Comparison of ENCODE assay signal across 19 cellular contexts in the genomic region with DNA sequence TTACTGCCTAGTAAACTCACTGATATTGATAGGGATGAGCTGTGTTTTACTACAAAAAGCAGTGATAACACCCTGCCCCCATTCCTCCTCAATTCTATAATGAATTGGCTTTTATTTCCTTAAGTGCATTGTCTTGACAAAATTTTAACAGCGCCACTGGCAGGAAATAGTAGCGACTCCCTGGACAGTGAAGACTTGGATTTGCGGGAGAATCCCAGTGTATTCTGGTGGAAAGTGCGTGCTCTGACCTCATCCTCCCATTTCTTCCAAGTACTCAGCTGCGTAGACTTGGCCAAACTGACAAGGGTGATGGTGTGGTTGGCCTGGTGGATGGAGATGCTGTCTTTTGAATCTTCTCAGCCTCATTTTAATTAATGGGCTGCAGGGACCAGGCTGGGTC. TPM values are rescaled to one million over a fixed set of nuclear protein-coding genes. Genes with fewer than 3 reads are reported as not detected.
A peak's percentile ranks its signal among the peaks of the same experiment; 100 is the strongest.
DNase-seq lines count a peak whose midpoint lies in the region; ATAC-seq and TF ChIP-seq lines count a peak whose summit lies in the region.
"Had no signal": no experiment of that assay in that cellular context is flagged by ENCODE, and none has a peak within 500 bp of the region (broad histone marks: within the 10 kb centered on the region; RNA-seq: fewer than 3 reads in every experiment).

No MANE protein-coding gene starts in this region.

- 92 to 94% methylated on average over 5 of the region's 5 CpGs for WGBS in GM23248 (ENCODE audit: low coverage in 1 of 2, low lambda C conversion rate in 2 of 2, missing lambda C conversion rate in 2 of 2), 2 experiments
- WGBS in hepatocyte (ENCODE audit: low lambda C conversion rate, missing lambda C conversion rate) = 91% methylated on average over 5 of the region's 5 CpGs
- WGBS in spleen, 5 donors = 85 to 93% (median 88%) methylated on average over 5 of the region's 5 CpGs

- DNase-seq in GM23248 = no peak
- DNase-seq in WTC11 (ENCODE audit: low spot score) = no peak
- DNase-seq in hepatocyte (ENCODE audit: low spot score) = no peak
- DNase-seq in MM.1S = no peak
- no peak for DNase-seq in G401 (ENCODE audit: low spot score)
- DNase-seq in effector CD8-positive, alpha-beta T cell (lab: John Stamatoyannopoulos, UW) = no peak
- no peak for DNase-seq in spleen
- DNase-seq: activated CD8-positive, alpha-beta T cell treated with anti-CD3 and anti-CD28 coated beads, Interleukin-2, amount 10 ng/mL, durations not matched to agents 7 days and 5 days; adrenal gland; erythroblast; heart right ventricle; mucosa of descending colon; NCI-H1930; NCI-H524; OCI-M1 had no signal

- in situ Hi-C loops in GM23248 (cut with MboI) = no loop called here
- in situ Hi-C loops in G401 (cut with HindIII; ENCODE audit: low sequenced_read_pairs) = no loop called here

- H3K9me3 ChIP-seq in GM23248 (ENCODE audit: low read depth) (no peaks in the 10 kb centered on the region), hepatocyte (ENCODE audit: low read depth) (no peaks in the 10 kb centered on the region), skeletal muscle satellite cell (replicated peaks; ENCODE audit: low read length) (no peaks in the 10 kb centered on the region), MM.1S (replicated peaks; ENCODE audit: insufficient read depth, low read length) (no peaks in the 10 kb centered on the region), spleen (no peaks in the 10 kb centered on the region)
- H3K9me3 ChIP-seq: adrenal gland, heart right ventricle, mucosa of descending colon had no signal

- peak overlapping the region; percentile 1; the same call in 1 of the 2 replicates for H3K27ac Mint-ChIP-seq in WTC11
- H3K27ac Mint-ChIP-seq: activated CD8-positive, alpha-beta T cell treated with anti-CD3 and anti-CD28 coated beads, Interleukin-2, amount 10 ng/mL, durations not matched to agents 7 days and 5 days; activated T-helper 2 cell treated with anti-CD3 and anti-CD28 coated beads, Interferon-gamma antibody, Interleukin-2, Interleukin-4, amounts not matched to agents 10 μg/mL and 5 μg/mL and 100 μg/mL, durations not matched to agents 14 hours and 24 hours and 36 hours had no signal

- peak overlapping the region; percentile 93 for H3K9ac ChIP-seq in GM23248
- no peak overlapping the region for H3K9ac ChIP-seq in skeletal muscle satellite cell (ENCODE audit: low read depth, low read length)
- H3K9ac ChIP-seq in MM.1S (ENCODE audit: low read length) = no peak overlapping the region
- H3K9ac ChIP-seq: parathyroid adenoma had no signal

- H3F3A ChIP-seq in GM23248 (ENCODE audit: insufficient read depth) = peaks cover 82% of the 10 kb centered on the region
- peaks cover 17% of the 10 kb centered on the region; the same call in 1 of the 2 replicates for H3F3A ChIP-seq in MM.1S (ENCODE audit: insufficient read depth, low read length)

- CTCF ChIA-PET in WTC11 (lab: Charles Lee) = interaction anchor here (0.6 to 2.5 kb wide), 2 partner anchors 64 to 121 kb away, joined by 3 to 12 read pairs; no protein-coding TSS in a partner anchor

- POLR2A ChIA-PET in WTC11 (lab: Charles Lee) = interaction anchor here (1.1 kb wide), 1 partner anchor 110 kb away, joined by 4 read pairs; no protein-coding TSS in a partner anchor

- intact Hi-C loops in spleen (cut with DNase I; ENCODE audit: low total_unique reads) = loop anchor here (10.0 kb wide), 2 partner anchors 76 to 116 kb away; no protein-coding TSS in a partner anchor

- H4K20me1 ChIP-seq in GM23248 (ENCODE audit: insufficient read depth) = peaks cover 22% of the 10 kb centered on the region
- peaks cover 88% of the 10 kb centered on the region for H4K20me1 ChIP-seq in hepatocyte (ENCODE audit: insufficient read depth, poor library complexity, severe bottlenecking)
- H4K20me1 ChIP-seq in MM.1S (ENCODE audit: insufficient read depth, low read length) = peaks cover 13% of the 10 kb centered on the region; the same call in 1 of the 2 replicates

- peak overlapping the region; percentile 79; the same call in 1 of the 2 replicates for H3K27ac ChIP-seq in GM23248
- peak overlapping the region; percentile 47 for H3K27ac ChIP-seq in hepatocyte
- no peak overlapping the region for H3K27ac ChIP-seq in MM.1S (ENCODE audit: low read length)
- peak overlapping the region in 1 of 8 donors; percentile 59 for H3K27ac ChIP-seq in spleen
- H3K27ac ChIP-seq: parathyroid adenoma, SK-N-MC had no signal

- H3K79me2 ChIP-seq in GM23248 (ENCODE audit: insufficient read depth) (peaks cover 97% of the 10 kb centered on the region), hepatocyte (peaks cover 91% of the 10 kb centered on the region), MM.1S (ENCODE audit: low read length) (peaks cover 93% of the 10 kb centered on the region)

- H3K4me3 ChIP-seq in GM23248 = peak overlapping the region; percentile 84
- H3K4me3 ChIP-seq in hepatocyte = no peak overlapping the region
- peak overlapping the region; percentile 91 for H3K4me3 ChIP-seq in skeletal muscle satellite cell (ENCODE audit: low read length)
- no peak overlapping the region for H3K4me3 ChIP-seq in MM.1S (ENCODE audit: low read length)
- H3K4me3 ChIP-seq in spleen = no peak overlapping the region
- H3K4me3 ChIP-seq: adrenal gland, heart right ventricle, mucosa of descending colon, SK-N-MC had no signal

- H3K36me3 ChIP-seq in GM23248 (ENCODE audit: low read depth) = 0 out of 2 replicates have a peak, but pooled peaks cover 9% of the 10 kb centered on the region
- H3K36me3 ChIP-seq in hepatocyte (replicated peaks; ENCODE audit: insufficient read depth, low read depth) = no peaks in the 10 kb centered on the region
- peaks cover 22% of the 10 kb centered on the region for H3K36me3 ChIP-seq in skeletal muscle satellite cell (ENCODE audit: insufficient read depth, low read length)
- no peaks in the 10 kb centered on the region; the same call in 1 of the 2 replicates for H3K36me3 ChIP-seq in MM.1S (replicated peaks; ENCODE audit: insufficient read depth, low read length)
- no peaks in the 10 kb centered on the region for H3K36me3 ChIP-seq in spleen
- H3K36me3 ChIP-seq: adrenal gland, heart right ventricle had no signal

- TF ChIP-seq CTCF in WTC11 (IDR thresholded peaks at IDR 0.05) (no peak), hepatocyte (IDR thresholded peaks at IDR 0.05; ENCODE audit: poor library complexity) (no peak), MM.1S (IDR thresholded peaks at IDR 0.05; ENCODE audit: low read length) (no peak), spleen (IDR thresholded peaks at IDR 0.05 in 8 of 11, conservative IDR thresholded peaks at IDR 0.05 in 3 of 11) (no peak)

- peaks cover 8% of the 10 kb centered on the region; the same call in 1 of the 2 replicates for H3K27me3 Mint-ChIP-seq in WTC11 (ENCODE audit: low read depth)

- no peak for TF ChIP-seq POLR2A in spleen (IDR thresholded peaks at IDR 0.05)

- H3K4me1 ChIP-seq in GM23248 (ENCODE audit: insufficient read depth) = peaks cover 70% of the 10 kb centered on the region
- H3K4me1 ChIP-seq in hepatocyte (ENCODE audit: insufficient read depth) = peaks cover 42% of the 10 kb centered on the region
- peaks cover 50% of the 10 kb centered on the region for H3K4me1 ChIP-seq in skeletal muscle satellite cell (ENCODE audit: control insufficient read depth, insufficient read depth, low read length)
- H3K4me1 ChIP-seq in MM.1S (ENCODE audit: low read length) = peaks cover 8% of the 10 kb centered on the region
- peaks cover 17 to 92% (median 66%) of the 10 kb centered on the region in 6 donors for H3K4me1 ChIP-seq in spleen

- H3K36me3 Mint-ChIP-seq in WTC11 = no peaks in the 10 kb centered on the region

- H3K4me3 Mint-ChIP-seq in WTC11 = no peak overlapping the region
- H3K4me3 Mint-ChIP-seq: activated CD8-positive, alpha-beta T cell treated with anti-CD3 and anti-CD28 coated beads, Interleukin-2, amount 10 ng/mL, durations not matched to agents 7 days and 5 days had no signal

- H3K9me3 Mint-ChIP-seq in WTC11 = no peaks in the 10 kb centered on the region
- H3K9me3 Mint-ChIP-seq: activated T-helper 2 cell treated with anti-CD3 and anti-CD28 coated beads, Interferon-gamma antibody, Interleukin-2, Interleukin-4, amounts not matched to agents 10 μg/mL and 5 μg/mL and 100 μg/mL, durations not matched to agents 14 hours and 24 hours and 36 hours had no signal

- H2AFZ ChIP-seq in GM23248 (no peak overlapping the region), hepatocyte (no peak overlapping the region), MM.1S (ENCODE audit: low read length) (no peak overlapping the region)
- H2AFZ ChIP-seq: parathyroid adenoma had no signal

- no peak for ATAC-seq in WTC11
- ATAC-seq: activated CD8-positive, alpha-beta T cell treated with anti-CD3 and anti-CD28 coated beads, Interleukin-2, amount 10 ng/mL, durations not matched to agents 7 days and 5 days; heart right ventricle had no signal

- H3K9me2 ChIP-seq in GM23248 (ENCODE audit: insufficient read depth) (no peaks in the 10 kb centered on the region), hepatocyte (replicated peaks; ENCODE audit: insufficient read depth) (no peaks in the 10 kb centered on the region), MM.1S (replicated peaks; ENCODE audit: insufficient read depth, low read length) (no peaks in the 10 kb centered on the region)

- H3K4me1 Mint-ChIP-seq in WTC11 = peaks cover 74% of the 10 kb centered on the region

- H3K4me2 ChIP-seq in GM23248 (ENCODE audit: unreplicated experiment) = peak overlapping the region; percentile 98
- peak overlapping the region; percentile 57 for H3K4me2 ChIP-seq in hepatocyte
- H3K4me2 ChIP-seq in skeletal muscle satellite cell (ENCODE audit: low read length) = peak overlapping the region; percentile 94
- H3K4me2 ChIP-seq in MM.1S (ENCODE audit: low read depth, low read length) = no peak overlapping the region

- H3K27me3 ChIP-seq in GM23248 (replicated peaks; ENCODE audit: insufficient read depth) = no peaks in the 10 kb centered on the region
- H3K27me3 ChIP-seq in hepatocyte = no peaks in the 10 kb centered on the region
- H3K27me3 ChIP-seq in skeletal muscle satellite cell (ENCODE audit: control insufficient read depth, insufficient read depth, low read length) = no peaks in the 10 kb centered on the region
- no peaks in the 10 kb centered on the region for H3K27me3 ChIP-seq in MM.1S (replicated peaks; ENCODE audit: insufficient read depth, low read length)
- H3K27me3 ChIP-seq in spleen (replicated peaks in 1 of 7) = peaks cover 0 to 15% (median 0%) of the 10 kb centered on the region in 7 donors
- H3K27me3 ChIP-seq: adrenal gland, heart right ventricle had no signal

TF ChIP-seq in WTC11, 78 proteins besides CTCF, POLR2A, EP300 and RAD21 (continues in another document):
- TF ChIP-seq ELF4 (CRISPR knock-in tag; IDR thresholded peaks at IDR 0.05; ENCODE audit: low read depth) = no peak
- no peak for TF ChIP-seq SOX15 (CRISPR knock-in tag; IDR thresholded peaks at IDR 0.05)
- no peak for TF ChIP-seq NFATC4 (CRISPR knock-in tag; IDR thresholded peaks at IDR 0.05)
- TF ChIP-seq ATF1 (CRISPR knock-in tag; IDR thresholded peaks at IDR 0.05) = no peak

RNA-seq across cellular contexts. Expression of gene TRIO, which starts 5.3 kb away (rescaled TPM):
- total RNA-seq in GM23248 (2014; rRNA removed; shearing (Covaris generic)) = 171 and 198 TPM in 2 replicates
- polyA plus RNA-seq in GM23248 (2016; fragmentation: Nextera tagmentation; extraction: Ambion mirVana) (19.0 and 28.1 TPM in 2 replicates), hepatocyte (18.5 and 25.6 TPM in 2 replicates), spleen (10 to 100 TPM; 21.5 to 63.1 (median 55.2) TPM)
- total RNA-seq in WTC11 (2021) (69.2 to 88.8 TPM (median 73.5 TPM) in 3 replicates), hepatocyte (63.0 and 78.2 TPM in 2 replicates), spleen (100 to 1,000 TPM; 139 to 280 (median 214) TPM)
- 692 and 744 TPM in 2 replicates for total RNA-seq in skeletal muscle satellite cell (2012; rRNA removed)
- 42.1 and 50.0 TPM in 2 replicates for total RNA-seq in G401 (2014; rRNA removed; shearing (Covaris generic))

Comparison
In these comparisons a context has a peak if more than half of its experiments do, and no peak if none do; other contexts are left out.
1. H3K4me3 ChIP-seq: peak in GM23248 (single experiment) and skeletal muscle satellite cell (single experiment); none in hepatocyte (single experiment), MM.1S (single experiment) and spleen (0 of 8).